1 cellular context compared by ENCODE assay signal in genomic region chr7:2680792-2681490, GRCh38.
TF ChIP-seq lines count a peak whose summit lies in the region.

No MANE protein-coding gene starts in this region.

TF ChIP-seq in GM12878, 131 proteins besides CTCF, POLR2A, EP300 and RAD21 (continued from another document):
- no peak for TF ChIP-seq CEBPZ (IDR thresholded peaks at IDR 0.05; ENCODE audit: low read depth, low read length)
- TF ChIP-seq FOS (IDR thresholded peaks at IDR 0.05; ENCODE audit: borderline replicate concordance, extremely low read depth, insufficient read length), result no peak
- no peak for TF ChIP-seq RUNX3 (IDR thresholded peaks at IDR 0.05; ENCODE audit: low read length)
- TF ChIP-seq IKZF1 (conservative IDR thresholded peaks at IDR 0.05), result 0 out of 2 replicates have a peak, but pooled peaks have one; percentile 32
- no peak for TF ChIP-seq SMAD5 (IDR thresholded peaks at IDR 0.05; ENCODE audit: low read depth)
- TF ChIP-seq NR2F1 (conservative IDR thresholded peaks at IDR 0.05), result 0 out of 2 replicates have a peak, but pooled peaks have one; percentile 30
- TF ChIP-seq TCF7 (IDR thresholded peaks at IDR 0.05; ENCODE audit: borderline replicate concordance), result no peak
TF ChIP-seq in GM12878: peak in this region for 5.
